In genomic region chr22:30238661-30239420, GRCh38 we compare ENCODE assay signal across 10 cellular contexts. TPM values are rescaled to one million over a fixed set of nuclear protein-coding genes. Genes with fewer than 3 reads are reported as not detected.
DNase-seq lines count a peak whose midpoint lies in the region; ATAC-seq and TF ChIP-seq lines count a peak whose summit lies in the region.
"Had no signal": no experiment of that assay in that cellular context is flagged by ENCODE, and none has a peak within 500 bp of the region (broad histone marks: within the 10 kb centered on the region; RNA-seq: fewer than 3 reads in every experiment).

No MANE protein-coding gene starts in this region.

- in situ Hi-C loops in brain microvascular endothelial cell (cut with HindIII; ENCODE audit: low pct_ligation_motif_present, low sequenced_read_pairs), result no loop called here

- peak; percentile 81 for DNase-seq in brain microvascular endothelial cell
- peak in 1 of 2 experiments; percentile 60 for DNase-seq in mesothelial cell of epicardium (ENCODE audit: low spot score in 2 of 2, unreplicated experiment in 2 of 2)
- no peak for DNase-seq in KG1 (lab: John Stamatoyannopoulos, UW)
- no peak for DNase-seq in SK-N-SH
- DNase-seq: body of pancreas had no signal

- peaks cover 7% of the 10 kb centered on the region for H3K36me3 Mint-ChIP-seq in mesothelial cell of epicardium

- H3K79me2 ChIP-seq in SK-N-SH (ENCODE audit: insufficient read depth), result no peaks in the 10 kb centered on the region
- H3K79me2 ChIP-seq: parathyroid adenoma had no signal

- ATAC-seq in HG03196 (IDR thresholded peaks at IDR 0.05; ENCODE audit: unreplicated experiment) (no peak), GM21390 (IDR thresholded peaks at IDR 0.05; ENCODE audit: unreplicated experiment) (no peak)
- ATAC-seq: body of pancreas had no signal

- no peaks in the 10 kb centered on the region for H3K27me3 Mint-ChIP-seq in mesothelial cell of epicardium (ENCODE audit: low read depth)

- no peak overlapping the region for H2AFZ ChIP-seq in SK-N-SH (ENCODE audit: low read depth)
- H2AFZ ChIP-seq: parathyroid adenoma had no signal

- H3K9me3 Mint-ChIP-seq in mesothelial cell of epicardium, result no peaks in the 10 kb centered on the region

- no peak overlapping the region for H3K27ac ChIP-seq in BLaER1 treated with 17β-estradiol and CSF1 and Interleukin-3, amounts not matched to agents 10 nM and 100 nM
- H3K27ac ChIP-seq in KOPT-K1 (ENCODE audit: low read depth, low read length, poor library complexity, severe bottlenecking), result peak overlapping the region; percentile 55
- H3K27ac ChIP-seq in brain microvascular endothelial cell, result peak overlapping the region; percentile 95
- H3K27ac ChIP-seq in SK-N-SH (ENCODE audit: low read depth in 2 of 2, low read length in 1 of 2), result no peak overlapping the region
- H3K27ac ChIP-seq: body of pancreas, parathyroid adenoma had no signal

- TF ChIP-seq RAD21 in SK-N-SH (IDR thresholded peaks at IDR 0.05; ENCODE audit: low read length), result no peak

- no peaks in the 10 kb centered on the region for H3K36me3 ChIP-seq in BLaER1 treated with 17β-estradiol and CSF1 and Interleukin-3, amounts not matched to agents 10 nM and 100 nM
- H3K36me3 ChIP-seq in KOPT-K1 (ENCODE audit: insufficient read depth, low read length) (peaks cover 11% of the 10 kb centered on the region; the same call in 1 of the 2 replicates), brain microvascular endothelial cell (replicated peaks) (peaks cover 35% of the 10 kb centered on the region), SK-N-SH (replicated peaks in 1 of 2; ENCODE audit: control insufficient read depth in 1 of 2, insufficient read depth in 2 of 2, low read length in 1 of 2) (peaks cover 0 to 4% of the 10 kb centered on the region in 2 experiments)

- H3K27ac Mint-ChIP-seq in mesothelial cell of epicardium, result peak overlapping the region; percentile 97

- no peaks in the 10 kb centered on the region for H3K9me2 ChIP-seq in SK-N-SH

- H3K27me3 ChIP-seq in BLaER1 treated with 17β-estradiol and CSF1 and Interleukin-3, amounts not matched to agents 10 nM and 100 nM, result peaks cover 0 to 7% (median 0%) of the 10 kb centered on the region in 11 experiments; a peak in 2 of 22 replicates
- H3K27me3 ChIP-seq in brain microvascular endothelial cell (replicated peaks), result no peaks in the 10 kb centered on the region
- no peaks in the 10 kb centered on the region for H3K27me3 ChIP-seq in SK-N-SH (ENCODE audit: insufficient read depth)
- H3K27me3 ChIP-seq: body of pancreas had no signal

- H3K4me2 ChIP-seq in BLaER1 treated with 17β-estradiol and CSF1 and Interleukin-3, amounts not matched to agents 10 nM and 100 nM, result peak overlapping the region in 8 of 11 experiments; percentile 35 to 93 (median 77); a peak in 15 of 22 replicates
- no peak overlapping the region for H3K4me2 ChIP-seq in SK-N-SH

- WGBS in SK-N-SH (ENCODE audit: low lambda C conversion rate), result 90% methylated on average over 19 of the region's 26 CpGs

- TF ChIP-seq CTCF in brain microvascular endothelial cell (IDR thresholded peaks at IDR 0.05; ENCODE audit: low read depth, low read length, missing control alignments) (no peak), mesothelial cell of epicardium (IDR thresholded peaks at IDR 0.05; ENCODE audit: unreplicated experiment) (no peak), SK-N-SH (IDR thresholded peaks at IDR 0.05) (no peak)

- peaks cover 0 to 13% (median 0%) of the 10 kb centered on the region in 11 experiments; a peak in 8 of 22 replicates for H3K9me3 ChIP-seq in BLaER1 treated with 17β-estradiol and CSF1 and Interleukin-3, amounts not matched to agents 10 nM and 100 nM (replicated peaks in 1 of 11)
- H3K9me3 ChIP-seq in KOPT-K1 (ENCODE audit: insufficient read depth, low read length, poor library complexity, severe bottlenecking), result no peaks in the 10 kb centered on the region
- H3K9me3 ChIP-seq in SK-N-SH, result no peaks in the 10 kb centered on the region
- H3K9me3 ChIP-seq: body of pancreas had no signal

- H3K4me1 Mint-ChIP-seq in mesothelial cell of epicardium, result peaks cover 56% of the 10 kb centered on the region

- CTCF ChIA-PET in SK-N-SH (lab: Yijun Ruan, JAX), result interaction anchor here (1.3 to 2.0 kb wide), 2 partner anchors 25 to 131 kb away, joined by 3 to 6 read pairs; no protein-coding TSS in a partner anchor

- TF ChIP-seq EP300 in SK-N-SH (IDR thresholded peaks at IDR 0.05; ENCODE audit: borderline replicate concordance in 1 of 2, low read depth in 1 of 2, low read length in 1 of 2), result no peak

- no peaks in the 10 kb centered on the region for H3F3A ChIP-seq in SK-N-SH (replicated peaks; ENCODE audit: insufficient read depth)

- H3K4me3 Mint-ChIP-seq in mesothelial cell of epicardium, result no peak overlapping the region

- H3K9ac ChIP-seq in BLaER1 treated with 17β-estradiol and CSF1 and Interleukin-3, amounts not matched to agents 10 nM and 100 nM, result no peak overlapping the region
- H3K9ac ChIP-seq in SK-N-SH, result no peak overlapping the region
- H3K9ac ChIP-seq: parathyroid adenoma had no signal

- H3K4me1 ChIP-seq in BLaER1 treated with 17β-estradiol and CSF1 and Interleukin-3, amounts not matched to agents 10 nM and 100 nM, result peaks cover 10 to 62% (median 52%) of the 10 kb centered on the region in 10 experiments; a peak in 18 of 20 replicates
- H3K4me1 ChIP-seq in SK-N-SH (ENCODE audit: control insufficient read depth in 1 of 2, insufficient read depth in 2 of 2, low read depth in 1 of 2, low read length in 1 of 2), result peaks cover 5 to 14% of the 10 kb centered on the region in 2 experiments; a peak in 3 of 4 replicates
- H3K4me1 ChIP-seq: parathyroid adenoma had no signal

- peaks cover 0 to 16% (median 0%) of the 10 kb centered on the region in 11 experiments; a peak in 2 of 22 replicates for H4K20me1 ChIP-seq in BLaER1 treated with 17β-estradiol and CSF1 and Interleukin-3, amounts not matched to agents 10 nM and 100 nM
- H4K20me1 ChIP-seq in SK-N-SH (ENCODE audit: insufficient read depth), result no peaks in the 10 kb centered on the region

- H3K4me3 ChIP-seq in BLaER1 treated with 17β-estradiol and CSF1 and Interleukin-3, amounts not matched to agents 10 nM and 100 nM, result no peak overlapping the region
- H3K4me3 ChIP-seq in brain microvascular endothelial cell (ENCODE audit: low read depth, low read length) (no peak overlapping the region), SK-N-SH (ENCODE audit: low read depth in 2 of 2, low read length in 1 of 2) (no peak overlapping the region)
- H3K4me3 ChIP-seq: body of pancreas had no signal

- POLR2A ChIA-PET in SK-N-SH (lab: Yijun Ruan, JAX), result no interaction called here

TF ChIP-seq in SK-N-SH, 30 proteins besides CTCF, POLR2A, EP300 and RAD21 (continues in another document):
- TF ChIP-seq USF1 (IDR thresholded peaks at IDR 0.05; ENCODE audit: borderline replicate concordance, low read depth), result no peak
- no peak for TF ChIP-seq NRF1 (IDR thresholded peaks at IDR 0.05; ENCODE audit: low read depth, low read length)
- no peak for TF ChIP-seq PBX3 (IDR thresholded peaks at IDR 0.05)
- no peak for TF ChIP-seq EZH2phosphoT487 (IDR thresholded peaks at IDR 0.05; ENCODE audit: borderline replicate concordance, low read depth)
- no peak for TF ChIP-seq ZBTB33 (IDR thresholded peaks at IDR 0.05; ENCODE audit: borderline replicate concordance, low read depth)

RNA-seq across cellular contexts. Expression of gene LIF, which starts 7.7 kb away (rescaled TPM):
- 15.4 to 16.9 TPM (median 15.8 TPM) in 3 replicates for total RNA-seq in mesothelial cell of epicardium
- 24.6 and 36.5 TPM in 2 replicates for polyA plus RNA-seq in SK-N-SH (2012; rRNA removed)
- 3.6 and 4.4 TPM in 2 replicates for polyA plus RNA-seq in SK-N-SH (2012; cell fraction: cytosol; rRNA removed)
- polyA plus RNA-seq in SK-N-SH (2012; cell fraction: nucleus; rRNA removed), result 95.4 and 196 TPM in 2 replicates

RNA-seq across cellular contexts. Expression of gene OSM, which starts 27.8 kb away (rescaled TPM):
- not detected in 3 replicates for total RNA-seq in mesothelial cell of epicardium
- polyA plus RNA-seq in SK-N-SH (2012; rRNA removed), result not detected in 2 replicates
- polyA plus RNA-seq in SK-N-SH (2012; cell fraction: cytosol; rRNA removed), result not detected in 2 replicates
- polyA plus RNA-seq in SK-N-SH (2012; cell fraction: nucleus; rRNA removed), result 0.02 and 0.12 TPM in 2 replicates
- total RNA-seq: body of pancreas had no signal

RNA-seq across cellular contexts. Expression of gene CASTOR1, which starts 50.5 kb away (rescaled TPM):
- total RNA-seq in mesothelial cell of epicardium, result 10.9 to 13.5 TPM (median 13.5 TPM) in 3 replicates
- polyA plus RNA-seq in SK-N-SH (2012; rRNA removed), result 14.4 and 17.4 TPM in 2 replicates
- 4.5 and 8.5 TPM in 2 replicates for polyA plus RNA-seq in SK-N-SH (2012; cell fraction: cytosol; rRNA removed)
- 29.2 and 38.1 TPM in 2 replicates for polyA plus RNA-seq in SK-N-SH (2012; cell fraction: nucleus; rRNA removed)

Comparison
In these comparisons a context has a peak if more than half of its experiments do, and no peak if none do; other contexts are left out.
1. H3K27ac ChIP-seq: peak in KOPT-K1 (single experiment) and brain microvascular endothelial cell (single experiment); none in BLaER1 treated with 17β-estradiol and CSF1 and Interleukin-3, amounts not matched to agents 10 nM and 100 nM (0 of 11) and SK-N-SH (0 of 2).